21 cellular contexts compared by ENCODE assay signal in the genomic region with DNA sequence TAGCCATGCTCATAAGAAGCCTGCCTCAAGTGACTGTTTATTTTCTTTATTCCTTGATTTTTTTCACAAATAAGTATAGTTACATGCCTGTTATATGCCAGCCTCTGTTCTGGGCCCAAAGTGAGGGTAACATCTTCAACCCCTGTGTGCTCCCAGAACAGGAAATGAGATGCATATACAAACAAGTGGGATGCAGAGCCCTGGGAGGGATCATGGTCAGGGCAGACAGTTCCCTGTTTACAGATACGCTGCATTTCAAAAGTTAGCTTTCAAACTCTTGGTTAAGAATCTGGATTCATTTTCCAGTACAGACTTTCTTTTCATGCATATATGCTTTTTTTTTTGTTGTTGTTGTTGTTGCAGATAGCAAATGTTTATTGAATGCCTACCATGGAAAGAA. TPM values are rescaled to one million over a fixed set of nuclear protein-coding genes. Genes with fewer than 3 reads are reported as not detected.
DNase-seq lines count a peak whose midpoint lies in the region; ATAC-seq, FAIRE-seq and TF ChIP-seq lines count a peak whose summit lies in the region.
"Had no signal": no experiment of that assay in that cellular context is flagged by ENCODE, and none has a peak within 500 bp of the region (broad histone marks: within the 10 kb centered on the region; RNA-seq: fewer than 3 reads in every experiment).

No MANE protein-coding gene starts in this region.

- no peak overlapping the region for H3K4ac ChIP-seq in H1 (replicated peaks; ENCODE audit: insufficient read length, low read depth, low read length)

- TF ChIP-seq RAD21 in A549 (conservative IDR thresholded peaks at IDR 0.05 in 1 of 2, IDR thresholded peaks at IDR 0.05 in 1 of 2): no peak
- no peak for TF ChIP-seq RAD21 in H1 (IDR thresholded peaks at IDR 0.05 in 1 of 2, conservative IDR thresholded peaks at IDR 0.05 in 1 of 2; ENCODE audit: low read depth in 2 of 2, low read length in 2 of 2)

- H4K20me1 ChIP-seq in PC-3 (ENCODE audit: low read length) (no peaks in the 10 kb centered on the region), H1 (replicated peaks in 1 of 2; ENCODE audit: control insufficient read depth in 1 of 2, insufficient read depth in 2 of 2, low read length in 2 of 2) (no peaks in the 10 kb centered on the region)

- H2BK5ac ChIP-seq in H1 (ENCODE audit: low read depth, low read length): 0 out of 2 replicates have a peak overlapping the region, but pooled peaks have one; percentile 30

- no peak overlapping the region for H2BK12ac ChIP-seq in H1 (ENCODE audit: low read depth, low read length)

- no peak overlapping the region for H3K18ac ChIP-seq in H1 (ENCODE audit: extremely low read depth, low read length)

- H2BK120ac ChIP-seq in H1 (replicated peaks; ENCODE audit: low read depth, low read length): no peak overlapping the region

- H4K5ac ChIP-seq in H1 (ENCODE audit: insufficient read length, low read depth, low read length): no peak overlapping the region

- no peak overlapping the region for H2BK15ac ChIP-seq in H1 (ENCODE audit: low read length)

- H4K8ac ChIP-seq in H1 (ENCODE audit: extremely low read depth, insufficient read depth, low read length): no peak overlapping the region

- H3K79me2 ChIP-seq in PC-3 (ENCODE audit: low read length) (peaks cover 86% of the 10 kb centered on the region), H1 (ENCODE audit: control insufficient read depth in 1 of 2, insufficient read depth in 2 of 2, low read length in 2 of 2) (no peaks in the 10 kb centered on the region)

- H2AK5ac ChIP-seq in H1 (ENCODE audit: low read depth, low read length): no peak overlapping the region

- H3K4me1 ChIP-seq in A549 (peaks cover 45% of the 10 kb centered on the region), PC-3 (ENCODE audit: insufficient read depth, low read length) (peaks cover 60% of the 10 kb centered on the region), H1 (replicated peaks in 1 of 4; ENCODE audit: control insufficient read depth in 3 of 4, insufficient read depth in 4 of 4, low read length in 3 of 4) (peaks cover 0 to 5% (median 4%) of the 10 kb centered on the region in 4 experiments; a peak in 3 of 7 replicates), adrenal gland (replicated peaks in 1 of 2) (no peaks in the 10 kb centered on the region)
- H3K4me1 ChIP-seq: SJCRH30 had no signal

- H3K79me1 ChIP-seq in H1 (ENCODE audit: low read depth, low read length): no peaks in the 10 kb centered on the region

- H3K9me2 ChIP-seq in PC-3 (replicated peaks; ENCODE audit: low read length): no peaks in the 10 kb centered on the region

- H3K23ac ChIP-seq in H1 (ENCODE audit: insufficient read length): no peak overlapping the region

- H2BK20ac ChIP-seq in H1 (ENCODE audit: low read length): no peak overlapping the region

- H3K9me3 ChIP-seq in A549: no peaks in the 10 kb centered on the region
- H3K9me3 ChIP-seq in PC-3 (ENCODE audit: low read length): no peaks in the 10 kb centered on the region
- H3K9me3 ChIP-seq in H1 (ENCODE audit: insufficient read depth in 2 of 2, low read depth in 1 of 2, low read length in 1 of 2): no peaks in the 10 kb centered on the region
- no peaks in the 10 kb centered on the region for H3K9me3 ChIP-seq in adrenal gland (replicated peaks in 1 of 3)
- H3K9me3 ChIP-seq: SJCRH30 had no signal

- H3K4me2 ChIP-seq in A549: peak overlapping the region; percentile 63; the same call in 1 of the 3 replicates
- peak overlapping the region; percentile 8; the same call in 1 of the 2 replicates for H3K4me2 ChIP-seq in PC-3 (ENCODE audit: low read length)
- H3K4me2 ChIP-seq in H1 (ENCODE audit: insufficient read depth in 1 of 2, low read depth in 2 of 2, low read length in 2 of 2): no peak overlapping the region

- H3K23me2 ChIP-seq in H1 (ENCODE audit: low read depth, low read length): no peaks in the 10 kb centered on the region

- no peak overlapping the region for H4K91ac ChIP-seq in H1 (replicated peaks; ENCODE audit: insufficient read length, low read length)

- ATAC-seq in A549 (no peak), PC-3 (no peak)

- H2AFZ ChIP-seq in PC-3 (ENCODE audit: low read length) (no peak overlapping the region), H1 (ENCODE audit: low read length) (no peak overlapping the region)

- H3K14ac ChIP-seq in H1 (ENCODE audit: insufficient read length): no peak overlapping the region

- 96% methylated on average over 1 of the region's 1 CpG for WGBS in A549 (ENCODE audit: missing lambda C conversion rate)
- WGBS in H1 (ENCODE audit: extremely low coverage in 1 of 2, insufficient coverage in 1 of 2, insufficient read length in 1 of 2, insufficient replicate concordance in 2 of 2, low coverage in 1 of 2, low lambda C conversion rate in 2 of 2, missing lambda C conversion rate in 1 of 2), 2 experiments: 100% methylated on average over 1 of the region's 1 CpG; no CpG with 5 or more reads in 1 of the 2 experiments
- 70 to 87% (median 81%) methylated on average over 1 of the region's 1 CpG for WGBS in adrenal gland, 4 donors

- H3K9ac ChIP-seq in PC-3 (ENCODE audit: low read length): no peak overlapping the region
- no peak overlapping the region for H3K9ac ChIP-seq in H1 (replicated peaks in 1 of 4; ENCODE audit: extremely low read depth in 1 of 4, low read depth in 3 of 4, low read length in 3 of 4)

- H3K36me3 ChIP-seq in PC-3 (ENCODE audit: low read depth, low read length): 0 out of 2 replicates have a peak, but pooled peaks cover 3% of the 10 kb centered on the region
- no peaks in the 10 kb centered on the region for H3K36me3 ChIP-seq in H1 (ENCODE audit: control insufficient read depth in 2 of 4, insufficient read depth in 4 of 4, low read length in 3 of 4)
- H3K36me3 ChIP-seq in adrenal gland (replicated peaks in 1 of 2): no peaks in the 10 kb centered on the region
- H3K36me3 ChIP-seq: SJCRH30 had no signal

- H3K4me3 ChIP-seq in A549: no peak overlapping the region
- H3K4me3 ChIP-seq in PC-3 (ENCODE audit: low read length): no peak overlapping the region
- H3K4me3 ChIP-seq in H1 (ENCODE audit: extremely low read depth in 1 of 4, insufficient read depth in 2 of 4, low read depth in 3 of 4, low read length in 4 of 4): no peak overlapping the region
- no peak overlapping the region for H3K4me3 ChIP-seq in adrenal gland
- H3K4me3 ChIP-seq: SJCRH30 had no signal

- CTCF ChIA-PET in A549 (lab: Yijun Ruan, JAX): interaction anchor here (1.3 kb wide), 1 partner anchor 92 kb away, joined by 3 read pairs; no protein-coding TSS in a partner anchor
- CTCF ChIA-PET in PC-3 (lab: Charles Lee): no interaction called here
- CTCF ChIA-PET in H1 (lab: Charles Lee; ENCODE audit: partially characterized antibody): interaction anchor here (1.0 kb wide), 1 partner anchor 13 kb away, joined by 4 read pairs; no protein-coding TSS in a partner anchor

- TF ChIP-seq EP300 in A549 (IDR thresholded peaks at IDR 0.05): no peak
- no peak for TF ChIP-seq EP300 in H1 (IDR thresholded peaks at IDR 0.05; ENCODE audit: borderline replicate concordance in 1 of 2, low read depth in 2 of 2, low read length in 2 of 2)

- TF ChIP-seq POLR2A in A549 (IDR thresholded peaks at IDR 0.05; ENCODE audit: low read length) (no peak), H1 (IDR thresholded peaks at IDR 0.05; ENCODE audit: control extremely low read depth in 1 of 2, low read depth in 2 of 2, low read length in 2 of 2) (no peak), adrenal gland (IDR thresholded peaks at IDR 0.05) (no peak)

- POLR2A ChIA-PET in A549 (lab: Yijun Ruan, JAX) (no interaction called here), PC-3 (lab: Charles Lee; ENCODE audit: unreplicated experiment) (no interaction called here), H1 (lab: Charles Lee; ENCODE audit: partially characterized antibody) (interaction anchor here (0.7 kb wide), 1 partner anchor 25 kb away, joined by 3 read pairs; no protein-coding TSS in a partner anchor)

- no peak for TF ChIP-seq CTCF in A549 (IDR thresholded peaks at IDR 0.05)
- no peak for TF ChIP-seq CTCF in PC-3 (conservative IDR thresholded peaks at IDR 0.05; ENCODE audit: low read depth, low read length)
- no peak for TF ChIP-seq CTCF in H1 (IDR thresholded peaks at IDR 0.05; ENCODE audit: control extremely low read depth in 1 of 3, insufficient read depth in 1 of 3, low read depth in 1 of 3, low read length in 3 of 3)
- no peak for TF ChIP-seq CTCF in adrenal gland (IDR thresholded peaks at IDR 0.05)

- DNase-seq in A549 (ENCODE audit: low read depth in 1 of 2, low spot score in 1 of 2) (no peak), PC-3 (no peak), H1 (ENCODE audit: low read depth in 1 of 2, low spot score in 2 of 2) (no peak), iPS-NIHi7 (ENCODE audit: extremely low spot score) (peak; percentile 37), C1 segment of cervical spinal cord (lab: John Stamatoyannopoulos, UW) (no peak), adrenal gland (no peak), MV-4-11 (lab: John Stamatoyannopoulos, UW) (no peak)
- DNase-seq in activated naive CD4-positive, alpha-beta T cell treated with anti-CD3 and anti-CD28 coated beads, Interleukin-2, amount 50 U/mL, for 16 hours: no peak
- DNase-seq: AML-193, Kasumi-1, NCI-H1092, NCI-H1436, NCI-H187 treated with DMSO at 0.1 percent for 48 hours, NCI-H226, NCI-H510A treated with DMSO at 0.1 percent for 48 hours, NCI-H748 treated with DMSO at 0.1 percent for 48 hours, SJCRH30 had no signal

- FAIRE-seq in A549 (lab: Jason Lieb, UNC) (no peak), H1 (lab: Jason Lieb, UNC) (no peak)
- FAIRE-seq: GM19239, RCC 7860 had no signal

- H3K27me3 ChIP-seq in PC-3 (ENCODE audit: low read length): no peaks in the 10 kb centered on the region
- H3K27me3 ChIP-seq in H1 (replicated peaks in 1 of 4; ENCODE audit: control insufficient read depth in 3 of 4, extremely low read depth in 1 of 4, insufficient read depth in 3 of 4, low read length in 3 of 4): no peaks in the 10 kb centered on the region
- no peaks in the 10 kb centered on the region for H3K27me3 ChIP-seq in adrenal gland
- H3K27me3 ChIP-seq: SJCRH30 had no signal

- no peak overlapping the region for H3K56ac ChIP-seq in H1 (replicated peaks; ENCODE audit: insufficient read length, low read depth, low read length)

- peak overlapping the region; percentile 65 to 92; a peak in 4 of 6 replicates for H3K27ac ChIP-seq in A549
- H3K27ac ChIP-seq in PC-3 (ENCODE audit: low read length): peak overlapping the region; percentile 98
- no peak overlapping the region for H3K27ac ChIP-seq in H1 (ENCODE audit: low read depth, low read length)
- no peak overlapping the region for H3K27ac ChIP-seq in adrenal gland
- H3K27ac ChIP-seq: 22Rv1, C4-2B, SJCRH30 had no signal

- H3F3A ChIP-seq in PC-3 (ENCODE audit: low read length, unreplicated experiment): peaks cover 4% of the 10 kb centered on the region

- intact Hi-C loops in PC-3 (cut with micrococcal nuclease): no loop called here
- intact Hi-C loops in adrenal gland (cut with DNase I): no loop called here

- BruUV-seq in PC-3 (replicated peaks; lab: Mats Ljungman, UMichigan): no TSS peak

RNA-seq across cellular contexts. Expression of gene GPR39, which starts 24.4 kb away (rescaled TPM):
- polyA plus RNA-seq in A549 (2011; rRNA removed) (11.8 and 14.4 TPM in 2 replicates), A549 (2017; fragmentation: RNase III; extraction: RNeasy Plus Mini Kit Qiagen cat#74134 plus additional on column Dnase treatment) (11.3 to 13.3 TPM (median 12.1 TPM) in 3 replicates), H1 (2011; rRNA removed) (2.0 and 2.7 TPM in 2 replicates), adrenal gland (under 1 TPM in 2 of 3 donors, not detected in 1; 0.10 to 0.24 TPM)
- polyA plus RNA-seq in A549 (2012; cell fraction: cytosol; rRNA removed): 17.4 and 26.0 TPM in 2 replicates
- polyA plus RNA-seq in A549 (2012; cell fraction: nucleus; rRNA removed): 41.1 and 67.7 TPM in 2 replicates
- 87.3 and 92.5 TPM in 2 replicates for polyA minus RNA-seq in A549 (2011; rRNA and poly(A)+ RNA removed)
- total RNA-seq in PC-3 (2014; rRNA removed) (34.8 and 43.2 TPM in 2 replicates), adrenal gland (under 1 TPM in 2 of 8 donors, not detected in 6; 0.15 to 0.28 TPM)
- 0.63 and 0.65 TPM in 2 replicates for total RNA-seq in H1 (2021; fragmentation: NEBNext Ultra II Directional; extraction: Animal tissue kit (Norgen Biotek cat#: 25700))
- 1.1 TPM for polyA plus RNA-seq in H1 (2011; cell fraction: cytosol; rRNA removed)
- polyA plus RNA-seq in H1 (2011; cell fraction: nucleus; rRNA removed): 2.2 TPM
- 0.52 to 0.89 TPM (median 0.65 TPM) in 4 replicates for polyA plus RNA-seq in H1 (2012, experiment 1 of 2)
- 0.81 TPM for polyA plus RNA-seq in H1 (2012, experiment 2 of 2)
- polyA plus RNA-seq in H1 (2013, experiment 1 of 2): 1.5 TPM
- polyA plus RNA-seq in H1 (2013, experiment 2 of 2): 1.4 TPM
- polyA minus RNA-seq in H1 (2011; rRNA and poly(A)+ RNA removed): 8.2 and 11.8 TPM in 2 replicates
- polyA minus RNA-seq in H1 (2011; cell fraction: cytosol; rRNA and poly(A)+ RNA removed): 2.6 TPM
- polyA minus RNA-seq in H1 (2011; cell fraction: nucleus; rRNA and poly(A)+ RNA removed): 15.4 TPM

Comparison
In these comparisons a context has a peak if more than half of its experiments do, and no peak if none do; other contexts are left out.
1. H3K27ac ChIP-seq: peak in A549 (2 of 2) and PC-3 (single experiment); none in H1 (single experiment) and adrenal gland (0 of 5).
2. H3K4me2 ChIP-seq: peak in A549 (single experiment) and PC-3 (single experiment); none in H1 (0 of 2).
3. RNA of gene GPR39, which starts 24.4 kb away (total RNA-seq): 34.8 to 43.2 TPM in PC-3; 0.63 to 0.65 TPM in H1 and 0.15 to 0.28 TPM in adrenal gland; every median in the first group is over 10 times any median in the second.